14 cellular contexts compared by ENCODE assay signal in the genomic region with DNA sequence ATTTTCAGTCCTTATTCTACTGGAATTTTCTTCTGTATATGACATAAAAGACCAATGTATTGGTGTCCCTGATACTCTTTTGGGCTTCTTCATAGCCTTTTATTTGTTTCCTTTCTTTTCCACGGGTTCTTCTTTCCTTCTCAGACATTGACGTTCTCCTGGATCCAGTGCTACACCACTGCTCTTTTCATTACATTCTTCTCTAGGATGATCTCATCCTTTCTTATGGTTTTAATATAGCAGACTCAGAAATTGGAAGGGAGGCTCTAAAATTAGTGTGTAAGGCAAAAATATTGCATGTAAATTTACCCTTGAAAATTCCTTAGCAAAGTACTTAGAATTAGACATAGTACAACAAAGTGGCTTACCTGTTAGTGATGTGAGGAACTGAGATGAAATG.
DNase-seq lines count a peak whose midpoint lies in the region; ATAC-seq and TF ChIP-seq lines count a peak whose summit lies in the region.
"Had no signal": no experiment of that assay in that cellular context is flagged by ENCODE, and none has a peak within 500 bp of the region (broad histone marks: within the 10 kb centered on the region; RNA-seq: fewer than 3 reads in every experiment).

No MANE protein-coding gene starts in this region.

- peak; percentile 13 for DNase-seq in GM03348 (ENCODE audit: low spot score)
- DNase-seq in adipocyte (ENCODE audit: low read depth): peak; percentile 65
- DNase-seq in fibroblast of mammary gland (ENCODE audit: low read depth): peak; percentile 47
- no peak for DNase-seq in mesenchymal stem cell
- DNase-seq in GM13976 (ENCODE audit: low spot score): no peak
- no peak for DNase-seq in upper lobe of right lung
- DNase-seq: BE2C; Caco-2; CD4-positive, alpha-beta T cell; KBM-7 had no signal

- H3K4me2 ChIP-seq in mesenchymal stem cell (ENCODE audit: low read length, poor library complexity, severe bottlenecking): no peak overlapping the region

- no peak overlapping the region for H2AFZ ChIP-seq in mesenchymal stem cell (ENCODE audit: low read depth, low read length)

- TF ChIP-seq CTCF in fibroblast of mammary gland (conservative IDR thresholded peaks at IDR 0.05; ENCODE audit: control insufficient read depth, insufficient read depth, low read depth, low read length) (no peak), GM13976 (IDR thresholded peaks at IDR 0.05; ENCODE audit: borderline replicate concordance, control extremely low read depth, extremely low read depth, insufficient read depth, missing control alignments) (no peak), upper lobe of right lung (IDR thresholded peaks at IDR 0.05) (no peak)

- H3K4ac ChIP-seq in mesenchymal stem cell (ENCODE audit: low read depth in 1 of 2, low read length in 2 of 2): no peak overlapping the region

- H3K9me3 ChIP-seq in adipocyte (ENCODE audit: control insufficient read depth, low read length): no peaks in the 10 kb centered on the region
- H3K9me3 ChIP-seq in mesenchymal stem cell (ENCODE audit: control insufficient read depth, low read length): no peaks in the 10 kb centered on the region
- no peaks in the 10 kb centered on the region for H3K9me3 ChIP-seq in upper lobe of right lung
- H3K9me3 ChIP-seq: BE2C, Caco-2, HAP-1 had no signal

- no peak for ATAC-seq in GM18520 (IDR thresholded peaks at IDR 0.05; ENCODE audit: unreplicated experiment)
- ATAC-seq in upper lobe of right lung: no peak
- ATAC-seq: HepG2 had no signal

- H3K36me3 ChIP-seq in adipocyte (ENCODE audit: control insufficient read depth, insufficient read depth, low read length, severe bottlenecking) (no peaks in the 10 kb centered on the region), mesenchymal stem cell (ENCODE audit: control insufficient read depth in 1 of 2, insufficient read depth in 2 of 2, low read depth in 1 of 2, low read length in 2 of 2) (no peaks in the 10 kb centered on the region), upper lobe of right lung (no peaks in the 10 kb centered on the region)
- H3K36me3 ChIP-seq: BE2C, HAP-1 had no signal

- no peak overlapping the region for H4K91ac ChIP-seq in mesenchymal stem cell (ENCODE audit: low read length)

- H3K18ac ChIP-seq in mesenchymal stem cell (ENCODE audit: low read depth in 1 of 2, low read length in 2 of 2): no peak overlapping the region

- no peak overlapping the region for H3K14ac ChIP-seq in mesenchymal stem cell (ENCODE audit: low read length in 2 of 2)

- H3K27ac ChIP-seq in mesenchymal stem cell (ENCODE audit: low read length, poor library complexity, severe bottlenecking): no peak overlapping the region
- H3K27ac ChIP-seq in upper lobe of right lung: no peak overlapping the region
- H3K27ac ChIP-seq: C4-2B had no signal

- no peak overlapping the region for H2BK15ac ChIP-seq in mesenchymal stem cell (ENCODE audit: low read depth, poor library complexity, severe bottlenecking)

- WGBS in mesenchymal stem cell: 100% methylated on average over 2 of the region's 2 CpGs

- H3K4me3 ChIP-seq in adipocyte (ENCODE audit: low read length) (no peak overlapping the region), fibroblast of mammary gland (ENCODE audit: control insufficient read depth, low read depth, low read length) (no peak overlapping the region), mesenchymal stem cell (ENCODE audit: insufficient read depth in 1 of 2, low read depth in 1 of 2, low read length in 2 of 2) (no peak overlapping the region), upper lobe of right lung (no peak overlapping the region)
- H3K4me3 ChIP-seq: HAP-1 had no signal

- no peak overlapping the region for H2BK120ac ChIP-seq in mesenchymal stem cell (ENCODE audit: low read depth, low read length)

- no peaks in the 10 kb centered on the region for H3K27me3 ChIP-seq in adipocyte (replicated peaks; ENCODE audit: control insufficient read depth, insufficient read depth, low read length)
- no peaks in the 10 kb centered on the region for H3K27me3 ChIP-seq in mesenchymal stem cell (ENCODE audit: control insufficient read depth in 1 of 2, insufficient read depth in 1 of 2, low read length in 2 of 2)
- no peaks in the 10 kb centered on the region for H3K27me3 ChIP-seq in upper lobe of right lung
- H3K27me3 ChIP-seq: BE2C had no signal

- H2AK5ac ChIP-seq in mesenchymal stem cell (ENCODE audit: low read length, severe bottlenecking): no peak overlapping the region

- H4K8ac ChIP-seq in mesenchymal stem cell (ENCODE audit: low read length): no peak overlapping the region

- H3K23ac ChIP-seq in mesenchymal stem cell (ENCODE audit: low read length in 2 of 2): no peak overlapping the region

- no peaks in the 10 kb centered on the region for H3K79me1 ChIP-seq in mesenchymal stem cell (replicated peaks; ENCODE audit: low read length, poor library complexity, severe bottlenecking)

- H2BK12ac ChIP-seq in mesenchymal stem cell (ENCODE audit: low read length in 2 of 2): no peak overlapping the region

- H3K4me1 ChIP-seq in adipocyte (ENCODE audit: control insufficient read depth, insufficient read depth, low read length): peaks cover 21% of the 10 kb centered on the region
- no peaks in the 10 kb centered on the region for H3K4me1 ChIP-seq in mesenchymal stem cell (ENCODE audit: control insufficient read depth, insufficient read depth, low read depth, low read length)
- H3K4me1 ChIP-seq in upper lobe of right lung: no peaks in the 10 kb centered on the region
- H3K4me1 ChIP-seq: BE2C, HAP-1 had no signal

- H3K9ac ChIP-seq in adipocyte (ENCODE audit: low read length) (no peak overlapping the region), mesenchymal stem cell (ENCODE audit: low read length) (peak overlapping the region; percentile 16)

- intact Hi-C loops in upper lobe of right lung (cut with DNase I): no loop called here

- in situ Hi-C loops in GM13976 (cut with MboI; ENCODE audit: low sequenced_read_pairs, unreplicated experiment): no loop called here

- H2BK5ac ChIP-seq in mesenchymal stem cell (ENCODE audit: low read depth, low read length, poor library complexity, severe bottlenecking): no peak overlapping the region

Comparison
In these comparisons a context has a peak if more than half of its experiments do, and no peak if none do; other contexts are left out.
1. DNase-seq: peak in GM03348 (single experiment), adipocyte (single experiment) and fibroblast of mammary gland (single experiment); none in mesenchymal stem cell (single experiment), GM13976 (single experiment) and upper lobe of right lung (single experiment).